In genomic region chr17:17738901-17739300, GRCh38 we compare ENCODE assay signal across 10 cellular contexts. TPM values are rescaled to one million over a fixed set of nuclear protein-coding genes. Genes with fewer than 3 reads are reported as not detected.
DNase-seq lines count a peak whose midpoint lies in the region; ATAC-seq and TF ChIP-seq lines count a peak whose summit lies in the region.
"Had no signal": no experiment of that assay in that cellular context is flagged by ENCODE, and none has a peak within 500 bp of the region (broad histone marks: within the 10 kb centered on the region; RNA-seq: fewer than 3 reads in every experiment).

No MANE protein-coding gene starts in this region.

- H2AFZ ChIP-seq in mesenchymal stem cell (ENCODE audit: low read depth, low read length) = no peak overlapping the region

- H2BK120ac ChIP-seq in mesenchymal stem cell (ENCODE audit: low read depth, low read length) = no peak overlapping the region

- H3K36me3 ChIP-seq in colonic mucosa = no peaks in the 10 kb centered on the region
- no peaks in the 10 kb centered on the region for H3K36me3 ChIP-seq in mesenchymal stem cell (ENCODE audit: control insufficient read depth in 1 of 2, insufficient read depth in 2 of 2, low read depth in 1 of 2, low read length in 2 of 2)

- peak overlapping the region in 1 of 2 experiments; percentile 42 for H3K4ac ChIP-seq in mesenchymal stem cell (ENCODE audit: low read depth in 1 of 2, low read length in 2 of 2)

- H3K18ac ChIP-seq in mesenchymal stem cell (ENCODE audit: low read depth in 1 of 2, low read length in 2 of 2) = peak overlapping the region; percentile 70 to 79

- intact Hi-C loops in colonic mucosa (cut with DNase I) = no loop called here

- H4K8ac ChIP-seq in mesenchymal stem cell (ENCODE audit: low read length) = no peak overlapping the region

- ATAC-seq in GM19328 (IDR thresholded peaks at IDR 0.05; ENCODE audit: unreplicated experiment) = no peak

- peak overlapping the region; percentile 15 for H4K91ac ChIP-seq in mesenchymal stem cell (ENCODE audit: low read length)

- H3K27ac ChIP-seq in colonic mucosa (peak overlapping the region; percentile 77), mesenchymal stem cell (ENCODE audit: low read length, poor library complexity, severe bottlenecking) (peak overlapping the region; percentile 12), temporal lobe (ENCODE audit: low read depth, low read length) (peak overlapping the region; percentile 98)
- H3K27ac ChIP-seq: 22Rv1 had no signal

- H3K14ac ChIP-seq in mesenchymal stem cell (ENCODE audit: low read length in 2 of 2) = no peak overlapping the region

- no peak overlapping the region for H3K4me3 ChIP-seq in colonic mucosa
- H3K4me3 ChIP-seq in mesenchymal stem cell (ENCODE audit: insufficient read depth in 1 of 2, low read depth in 1 of 2, low read length in 2 of 2) = no peak overlapping the region

- H3K9ac ChIP-seq in colonic mucosa (ENCODE audit: low read depth in 2 of 2, low read length in 2 of 2) = peak overlapping the region; percentile 61 to 66
- H3K9ac ChIP-seq in mesenchymal stem cell (ENCODE audit: low read length) = peak overlapping the region; percentile 14

- H3K79me1 ChIP-seq in mesenchymal stem cell (replicated peaks; ENCODE audit: low read length, poor library complexity, severe bottlenecking) = peaks cover 53% of the 10 kb centered on the region

- DNase-seq in DMS 273 (lab: John Stamatoyannopoulos, UW; ENCODE audit: unreplicated experiment) (peak; percentile 58), DMS 273 treated with DMSO at 0.1 percent for 48 hours (lab: John Stamatoyannopoulos, UW) (no peak), colonic mucosa (peak; percentile 65), mesenchymal stem cell (peak; percentile 32), NCI-H1417 treated with DMSO at 0.1 percent for 48 hours (lab: John Stamatoyannopoulos, UW) (no peak)
- DNase-seq in stimulated activated CD4-positive, alpha-beta T cell treated with anti-CD3 and anti-CD28 coated beads, Interleukin-12 subunit alpha, Interleukin-12 subunit beta, amount 100 ng/mL, for 4 hours = no peak
- DNase-seq: NCI-H446 treated with DMSO at 0.1 percent for 48 hours had no signal

- no peak overlapping the region for H3K4me2 ChIP-seq in mesenchymal stem cell (ENCODE audit: low read length, poor library complexity, severe bottlenecking)

- H3K23ac ChIP-seq in mesenchymal stem cell (ENCODE audit: low read length in 2 of 2) = no peak overlapping the region

- H2AK5ac ChIP-seq in mesenchymal stem cell (ENCODE audit: low read length, severe bottlenecking) = peak overlapping the region; percentile 64

- H3K9me3 ChIP-seq in colonic mucosa = no peaks in the 10 kb centered on the region
- no peaks in the 10 kb centered on the region for H3K9me3 ChIP-seq in mesenchymal stem cell (ENCODE audit: control insufficient read depth, low read length)

- no peak for TF ChIP-seq CTCF in colonic mucosa (IDR thresholded peaks at IDR 0.05)

- no peaks in the 10 kb centered on the region for H3K27me3 ChIP-seq in colonic mucosa
- no peaks in the 10 kb centered on the region for H3K27me3 ChIP-seq in mesenchymal stem cell (ENCODE audit: control insufficient read depth in 1 of 2, insufficient read depth in 1 of 2, low read length in 2 of 2)

- H3K4me1 ChIP-seq in colonic mucosa = peaks cover 24% of the 10 kb centered on the region
- H3K4me1 ChIP-seq in mesenchymal stem cell (ENCODE audit: control insufficient read depth, insufficient read depth, low read depth, low read length) = peaks cover 51% of the 10 kb centered on the region

- WGBS in mesenchymal stem cell = 73% methylated on average over 8 of the region's 8 CpGs

- no peak overlapping the region for H2BK15ac ChIP-seq in mesenchymal stem cell (ENCODE audit: low read depth, poor library complexity, severe bottlenecking)

- peak overlapping the region in 1 of 2 experiments; percentile 50 for H2BK12ac ChIP-seq in mesenchymal stem cell (ENCODE audit: low read length in 2 of 2)

- no peak overlapping the region for H2BK5ac ChIP-seq in mesenchymal stem cell (ENCODE audit: low read depth, low read length, poor library complexity, severe bottlenecking)

RNA-seq across cellular contexts. Expression of gene RAI1, which starts 57.6 kb away (rescaled TPM):
- total RNA-seq in colonic mucosa (10 to 100 TPM; 21.8 to 24.5 TPM), temporal lobe (15.5 TPM)
- 24.1 TPM for polyA plus RNA-seq in mesenchymal stem cell (2013, experiment 1 of 2)
- polyA plus RNA-seq in mesenchymal stem cell (2013, experiment 2 of 2) = 22.8 TPM

Comparison
In these comparisons a context has a peak if more than half of its experiments do, and no peak if none do; other contexts are left out.
1. DNase-seq: peak in DMS 273 (single experiment), colonic mucosa (single experiment) and mesenchymal stem cell (single experiment); none in DMS 273 treated with DMSO at 0.1 percent for 48 hours (single experiment), stimulated activated CD4-positive, alpha-beta T cell treated with anti-CD3 and anti-CD28 coated beads, Interleukin-12 subunit alpha, Interleukin-12 subunit beta, amount 100 ng/mL, for 4 hours (single experiment) and NCI-H1417 treated with DMSO at 0.1 percent for 48 hours (single experiment).
2. H3K27ac ChIP-seq: peak in every context shown above with its lines; median percentile 98 in temporal lobe; 77 in colonic mucosa; 12 in mesenchymal stem cell.